Comparison of ENCODE assay signal across 8 cellular contexts in the genomic region with DNA sequence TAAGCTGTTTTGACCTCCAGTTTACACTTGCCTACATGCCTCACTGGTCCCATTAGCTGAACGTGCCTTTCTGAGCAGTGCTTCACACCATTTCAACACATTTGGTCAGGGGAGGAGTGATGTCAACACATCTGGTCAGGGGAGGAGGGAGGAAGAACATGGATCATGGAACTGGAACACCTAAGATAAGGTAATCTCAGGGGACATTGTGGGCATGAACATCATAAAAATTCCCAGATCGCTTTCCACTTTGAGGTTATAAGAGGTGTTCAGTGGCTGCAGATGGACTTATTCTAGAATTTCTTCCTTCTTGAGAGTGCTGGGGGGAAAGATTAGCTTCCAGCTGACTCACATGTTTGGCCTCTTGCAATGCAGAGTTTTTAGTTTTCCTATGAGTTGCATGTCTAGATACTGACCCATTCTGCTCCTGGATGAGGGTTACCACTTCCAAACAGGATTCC. TPM values are rescaled to one million over a fixed set of nuclear protein-coding genes. Genes with fewer than 3 reads are reported as not detected.
DNase-seq lines count a peak whose midpoint lies in the region; ATAC-seq and TF ChIP-seq lines count a peak whose summit lies in the region.
"Had no signal": no experiment of that assay in that cellular context is flagged by ENCODE, and none has a peak within 500 bp of the region (broad histone marks: within the 10 kb centered on the region; RNA-seq: fewer than 3 reads in every experiment).

No MANE protein-coding gene starts in this region.

- no peaks in the 10 kb centered on the region for H3K9me3 Mint-ChIP-seq in endothelial cell (ENCODE audit: unreplicated experiment)
- H3K9me3 Mint-ChIP-seq: activated T-helper 2 cell treated with anti-CD3 and anti-CD28 coated beads, Interferon-gamma antibody, Interleukin-2, Interleukin-4, amounts not matched to agents 10 μg/mL and 5 μg/mL and 100 μg/mL, durations not matched to agents 14 hours and 24 hours and 36 hours had no signal

- no peak overlapping the region for H4K91ac ChIP-seq in trophoblast cell (ENCODE audit: low read depth, low read length)

- H2AK5ac ChIP-seq in trophoblast cell (ENCODE audit: low read length) = no peak overlapping the region

- peaks cover 0 to 5% of the 10 kb centered on the region in 2 experiments for H3K36me3 ChIP-seq in trophoblast cell (ENCODE audit: control insufficient read depth in 1 of 2, insufficient read depth in 2 of 2, low read length in 2 of 2)

- no peak overlapping the region for H2BK120ac ChIP-seq in trophoblast cell (ENCODE audit: insufficient read depth, low read length, poor library complexity)

- peaks cover 12% of the 10 kb centered on the region for H3K27me3 Mint-ChIP-seq in endothelial cell (ENCODE audit: unreplicated experiment)

- no peak overlapping the region for H2BK5ac ChIP-seq in trophoblast cell (ENCODE audit: low read depth, low read length, poor library complexity)

- H3K79me1 ChIP-seq in trophoblast cell (ENCODE audit: low read length) = peaks cover 12% of the 10 kb centered on the region

- H3K23ac ChIP-seq in trophoblast cell (ENCODE audit: low read length) = no peak overlapping the region

- no peak for ATAC-seq in GM21367 (IDR thresholded peaks at IDR 0.05; ENCODE audit: unreplicated experiment)

- H3K27ac ChIP-seq in trophoblast cell (ENCODE audit: low read depth, low read length) = no peak overlapping the region

- peaks cover 33% of the 10 kb centered on the region for H3K4me1 Mint-ChIP-seq in endothelial cell (ENCODE audit: unreplicated experiment)

- H3K36me3 Mint-ChIP-seq in endothelial cell (ENCODE audit: low read depth, unreplicated experiment) = peaks cover 15% of the 10 kb centered on the region

- no peak overlapping the region for H3K27ac Mint-ChIP-seq in endothelial cell (ENCODE audit: unreplicated experiment)

- no peak overlapping the region for H4K8ac ChIP-seq in trophoblast cell (ENCODE audit: low read depth, low read length)

- peaks cover 12% of the 10 kb centered on the region for H3K79me2 ChIP-seq in trophoblast cell (ENCODE audit: control insufficient read depth, insufficient read depth, low read length, poor library complexity)

- no peak overlapping the region for H2AFZ ChIP-seq in trophoblast cell (ENCODE audit: insufficient read depth, low read length, poor library complexity)

- no peak overlapping the region for H3K4me3 ChIP-seq in trophoblast cell (ENCODE audit: low read depth, low read length)

- no peak for TF ChIP-seq CTCF in endothelial cell (IDR thresholded peaks at IDR 0.05; ENCODE audit: unreplicated experiment)

- peak; percentile 66 for DNase-seq in EL
- DNase-seq in NCI-H226 = peak; percentile 83
- no peak for DNase-seq in endothelial cell (ENCODE audit: low spot score)
- peak; percentile 52 to 79 for DNase-seq in trophoblast cell
- no peak for DNase-seq in DMS 273 (lab: John Stamatoyannopoulos, UW; ENCODE audit: unreplicated experiment)
- no peak for DNase-seq in activated CD4-positive, CD25-positive, alpha-beta regulatory T cell treated with anti-CD3 and anti-CD28 coated beads, Interleukin-2, amount 50 U/mL, for 72 hours

- no CpG with 5 or more reads among the region's 2 CpGs for WGBS in trophoblast cell (ENCODE audit: extremely low coverage, insufficient coverage, insufficient read length)

- H4K12ac ChIP-seq in trophoblast cell (ENCODE audit: low read depth, low read length) = no peak overlapping the region

- H3K9ac ChIP-seq in trophoblast cell (ENCODE audit: low read length) = no peak overlapping the region

- H3K4me3 Mint-ChIP-seq in endothelial cell (ENCODE audit: unreplicated experiment) = peak overlapping the region; percentile 78

- H3K18ac ChIP-seq in trophoblast cell (ENCODE audit: low read length) = no peak overlapping the region

- peaks cover 2% of the 10 kb centered on the region for H3K9me3 ChIP-seq in trophoblast cell (ENCODE audit: insufficient read depth, low read depth, low read length)

- no peak overlapping the region for H3K4me2 ChIP-seq in trophoblast cell (ENCODE audit: low read length)

- no peaks in the 10 kb centered on the region for H3K27me3 ChIP-seq in trophoblast cell (ENCODE audit: insufficient read depth, low read length)

- H3K4me1 ChIP-seq in trophoblast cell (ENCODE audit: control insufficient read depth in 1 of 2, insufficient read depth in 2 of 2, low read length in 2 of 2) = peaks cover 6 to 11% of the 10 kb centered on the region in 2 experiments

- H3K4ac ChIP-seq in trophoblast cell (ENCODE audit: low read depth, low read length) = no peak overlapping the region

- H2BK12ac ChIP-seq in trophoblast cell (ENCODE audit: low read length) = no peak overlapping the region

- no peak overlapping the region for H3K14ac ChIP-seq in trophoblast cell (ENCODE audit: low read length)

RNA-seq across cellular contexts. Expression of gene QSOX1, which starts 2.0 kb away (rescaled TPM):
- total RNA-seq in endothelial cell (ENCODE audit: unreplicated experiment) = 199 TPM
- polyA plus RNA-seq in trophoblast cell (2013) = 89.3 and 101 TPM in 2 replicates

Comparison
In these comparisons a context has a peak if more than half of its experiments do, and no peak if none do; other contexts are left out.
1. DNase-seq: peak in EL (single experiment), NCI-H226 (single experiment) and trophoblast cell (2 of 2); none in endothelial cell (single experiment), DMS 273 (single experiment) and activated CD4-positive, CD25-positive, alpha-beta regulatory T cell treated with anti-CD3 and anti-CD28 coated beads, Interleukin-2, amount 50 U/mL, for 72 hours (single experiment).